In the genomic region with DNA sequence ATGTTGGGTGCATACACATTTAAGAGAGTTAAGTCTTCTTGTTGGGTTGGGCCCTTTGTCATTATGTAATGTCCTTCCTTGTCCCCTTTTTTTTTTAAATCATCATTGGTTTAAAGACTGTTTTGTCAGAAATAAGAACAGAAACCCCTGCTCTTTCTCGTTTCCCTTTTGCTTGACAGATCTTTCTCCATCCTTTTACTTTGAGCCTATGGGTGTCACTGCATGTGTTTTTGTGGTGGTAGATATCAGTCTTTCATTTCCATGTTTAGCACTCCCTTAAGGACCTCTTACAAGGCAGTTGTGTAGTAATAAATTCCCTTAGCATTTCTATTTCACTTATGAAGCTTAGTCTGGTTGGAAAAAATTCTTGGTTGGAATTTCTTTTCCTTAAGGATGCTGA, we compare ENCODE assay signal across 1 cellular context.
A peak's percentile ranks its signal among the peaks of the same experiment; 100 is the strongest.
TF ChIP-seq lines count a peak whose summit lies in the region.

No MANE protein-coding gene starts in this region.

TF ChIP-seq in GM12878, 131 proteins besides CTCF, POLR2A, EP300 and RAD21 (continued from another document):
- TF ChIP-seq, protein P1, sequence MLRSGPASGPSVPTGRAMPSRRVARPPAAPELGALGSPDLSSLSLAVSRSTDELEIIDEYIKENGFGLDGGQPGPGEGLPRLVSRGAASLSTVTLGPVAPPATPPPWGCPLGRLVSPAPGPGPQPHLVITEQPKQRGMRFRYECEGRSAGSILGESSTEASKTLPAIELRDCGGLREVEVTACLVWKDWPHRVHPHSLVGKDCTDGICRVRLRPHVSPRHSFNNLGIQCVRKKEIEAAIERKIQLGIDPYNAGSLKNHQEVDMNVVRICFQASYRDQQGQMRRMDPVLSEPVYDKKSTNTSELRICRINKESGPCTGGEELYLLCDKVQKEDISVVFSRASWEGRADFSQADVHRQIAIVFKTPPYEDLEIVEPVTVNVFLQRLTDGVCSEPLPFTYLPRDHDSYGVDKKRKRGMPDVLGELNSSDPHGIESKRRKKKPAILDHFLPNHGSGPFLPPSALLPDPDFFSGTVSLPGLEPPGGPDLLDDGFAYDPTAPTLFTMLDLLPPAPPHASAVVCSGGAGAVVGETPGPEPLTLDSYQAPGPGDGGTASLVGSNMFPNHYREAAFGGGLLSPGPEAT (IDR thresholded peaks at IDR 0.05; ENCODE audit: low read depth), result no peak
- TF ChIP-seq, protein P2, sequence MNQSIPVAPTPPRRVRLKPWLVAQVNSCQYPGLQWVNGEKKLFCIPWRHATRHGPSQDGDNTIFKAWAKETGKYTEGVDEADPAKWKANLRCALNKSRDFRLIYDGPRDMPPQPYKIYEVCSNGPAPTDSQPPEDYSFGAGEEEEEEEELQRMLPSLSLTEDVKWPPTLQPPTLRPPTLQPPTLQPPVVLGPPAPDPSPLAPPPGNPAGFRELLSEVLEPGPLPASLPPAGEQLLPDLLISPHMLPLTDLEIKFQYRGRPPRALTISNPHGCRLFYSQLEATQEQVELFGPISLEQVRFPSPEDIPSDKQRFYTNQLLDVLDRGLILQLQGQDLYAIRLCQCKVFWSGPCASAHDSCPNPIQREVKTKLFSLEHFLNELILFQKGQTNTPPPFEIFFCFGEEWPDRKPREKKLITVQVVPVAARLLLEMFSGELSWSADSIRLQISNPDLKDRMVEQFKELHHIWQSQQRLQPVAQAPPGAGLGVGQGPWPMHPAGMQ (IDR thresholded peaks at IDR 0.05; ENCODE audit: borderline replicate concordance), result no peak
- TF ChIP-seq, protein P3, sequence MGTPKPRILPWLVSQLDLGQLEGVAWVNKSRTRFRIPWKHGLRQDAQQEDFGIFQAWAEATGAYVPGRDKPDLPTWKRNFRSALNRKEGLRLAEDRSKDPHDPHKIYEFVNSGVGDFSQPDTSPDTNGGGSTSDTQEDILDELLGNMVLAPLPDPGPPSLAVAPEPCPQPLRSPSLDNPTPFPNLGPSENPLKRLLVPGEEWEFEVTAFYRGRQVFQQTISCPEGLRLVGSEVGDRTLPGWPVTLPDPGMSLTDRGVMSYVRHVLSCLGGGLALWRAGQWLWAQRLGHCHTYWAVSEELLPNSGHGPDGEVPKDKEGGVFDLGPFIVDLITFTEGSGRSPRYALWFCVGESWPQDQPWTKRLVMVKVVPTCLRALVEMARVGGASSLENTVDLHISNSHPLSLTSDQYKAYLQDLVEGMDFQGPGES (IDR thresholded peaks at IDR 0.05), result no peak
- no peak for TF ChIP-seq MTA2 (IDR thresholded peaks at IDR 0.05; ENCODE audit: low read depth)
- peak; percentile 40; the same call in 1 of the 2 replicates for TF ChIP-seq SPI1 (IDR thresholded peaks at IDR 0.05; ENCODE audit: borderline replicate concordance, insufficient read depth, low read depth, low read length)
- no peak for TF ChIP-seq MEF2B (IDR thresholded peaks at IDR 0.05; ENCODE audit: partially characterized antibody, poor library complexity, severe bottlenecking)
- TF ChIP-seq ASH2L (IDR thresholded peaks at IDR 0.05; ENCODE audit: borderline replicate concordance, low read depth), result no peak
- no peak for TF ChIP-seq RAD51 (IDR thresholded peaks at IDR 0.05)
- TF ChIP-seq, protein P4, sequence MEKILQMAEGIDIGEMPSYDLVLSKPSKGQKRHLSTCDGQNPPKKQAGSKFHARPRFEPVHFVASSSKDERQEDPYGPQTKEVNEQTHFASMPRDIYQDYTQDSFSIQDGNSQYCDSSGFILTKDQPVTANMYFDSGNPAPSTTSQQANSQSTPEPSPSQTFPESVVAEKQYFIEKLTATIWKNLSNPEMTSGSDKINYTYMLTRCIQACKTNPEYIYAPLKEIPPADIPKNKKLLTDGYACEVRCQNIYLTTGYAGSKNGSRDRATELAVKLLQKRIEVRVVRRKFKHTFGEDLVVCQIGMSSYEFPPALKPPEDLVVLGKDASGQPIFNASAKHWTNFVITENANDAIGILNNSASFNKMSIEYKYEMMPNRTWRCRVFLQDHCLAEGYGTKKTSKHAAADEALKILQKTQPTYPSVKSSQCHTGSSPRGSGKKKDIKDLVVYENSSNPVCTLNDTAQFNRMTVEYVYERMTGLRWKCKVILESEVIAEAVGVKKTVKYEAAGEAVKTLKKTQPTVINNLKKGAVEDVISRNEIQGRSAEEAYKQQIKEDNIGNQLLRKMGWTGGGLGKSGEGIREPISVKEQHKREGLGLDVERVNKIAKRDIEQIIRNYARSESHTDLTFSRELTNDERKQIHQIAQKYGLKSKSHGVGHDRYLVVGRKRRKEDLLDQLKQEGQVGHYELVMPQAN (conservative IDR thresholded peaks at IDR 0.05), result no peak
- 0 out of 2 replicates have a peak, but pooled peaks have one; percentile 30 for TF ChIP-seq ATF7 (IDR thresholded peaks at IDR 0.05; ENCODE audit: low read depth)
- TF ChIP-seq FOXM1 (IDR thresholded peaks at IDR 0.05; ENCODE audit: low read depth, low read length), result no peak
- TF ChIP-seq, protein P5, sequence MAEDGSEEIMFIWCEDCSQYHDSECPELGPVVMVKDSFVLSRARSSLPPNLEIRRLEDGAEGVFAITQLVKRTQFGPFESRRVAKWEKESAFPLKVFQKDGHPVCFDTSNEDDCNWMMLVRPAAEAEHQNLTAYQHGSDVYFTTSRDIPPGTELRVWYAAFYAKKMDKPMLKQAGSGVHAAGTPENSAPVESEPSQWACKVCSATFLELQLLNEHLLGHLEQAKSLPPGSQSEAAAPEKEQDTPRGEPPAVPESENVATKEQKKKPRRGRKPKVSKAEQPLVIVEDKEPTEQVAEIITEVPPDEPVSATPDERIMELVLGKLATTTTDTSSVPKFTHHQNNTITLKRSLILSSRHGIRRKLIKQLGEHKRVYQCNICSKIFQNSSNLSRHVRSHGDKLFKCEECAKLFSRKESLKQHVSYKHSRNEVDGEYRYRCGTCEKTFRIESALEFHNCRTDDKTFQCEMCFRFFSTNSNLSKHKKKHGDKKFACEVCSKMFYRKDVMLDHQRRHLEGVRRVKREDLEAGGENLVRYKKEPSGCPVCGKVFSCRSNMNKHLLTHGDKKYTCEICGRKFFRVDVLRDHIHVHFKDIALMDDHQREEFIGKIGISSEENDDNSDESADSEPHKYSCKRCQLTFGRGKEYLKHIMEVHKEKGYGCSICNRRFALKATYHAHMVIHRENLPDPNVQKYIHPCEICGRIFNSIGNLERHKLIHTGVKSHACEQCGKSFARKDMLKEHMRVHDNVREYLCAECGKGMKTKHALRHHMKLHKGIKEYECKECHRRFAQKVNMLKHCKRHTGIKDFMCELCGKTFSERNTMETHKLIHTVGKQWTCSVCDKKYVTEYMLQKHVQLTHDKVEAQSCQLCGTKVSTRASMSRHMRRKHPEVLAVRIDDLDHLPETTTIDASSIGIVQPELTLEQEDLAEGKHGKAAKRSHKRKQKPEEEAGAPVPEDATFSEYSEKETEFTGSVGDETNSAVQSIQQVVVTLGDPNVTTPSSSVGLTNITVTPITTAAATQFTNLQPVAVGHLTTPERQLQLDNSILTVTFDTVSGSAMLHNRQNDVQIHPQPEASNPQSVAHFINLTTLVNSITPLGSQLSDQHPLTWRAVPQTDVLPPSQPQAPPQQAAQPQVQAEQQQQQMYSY (CRISPR knock-in tag; IDR thresholded peaks at IDR 0.05), result no peak
- no peak for TF ChIP-seq TBL1XR1 (IDR thresholded peaks at IDR 0.05; ENCODE audit: low read depth, low read length)
- no peak for TF ChIP-seq MEF2A (IDR thresholded peaks at IDR 0.05; ENCODE audit: insufficient read depth, low read depth, low read length)
